9 cellular contexts compared by ENCODE assay signal in the genomic region with DNA sequence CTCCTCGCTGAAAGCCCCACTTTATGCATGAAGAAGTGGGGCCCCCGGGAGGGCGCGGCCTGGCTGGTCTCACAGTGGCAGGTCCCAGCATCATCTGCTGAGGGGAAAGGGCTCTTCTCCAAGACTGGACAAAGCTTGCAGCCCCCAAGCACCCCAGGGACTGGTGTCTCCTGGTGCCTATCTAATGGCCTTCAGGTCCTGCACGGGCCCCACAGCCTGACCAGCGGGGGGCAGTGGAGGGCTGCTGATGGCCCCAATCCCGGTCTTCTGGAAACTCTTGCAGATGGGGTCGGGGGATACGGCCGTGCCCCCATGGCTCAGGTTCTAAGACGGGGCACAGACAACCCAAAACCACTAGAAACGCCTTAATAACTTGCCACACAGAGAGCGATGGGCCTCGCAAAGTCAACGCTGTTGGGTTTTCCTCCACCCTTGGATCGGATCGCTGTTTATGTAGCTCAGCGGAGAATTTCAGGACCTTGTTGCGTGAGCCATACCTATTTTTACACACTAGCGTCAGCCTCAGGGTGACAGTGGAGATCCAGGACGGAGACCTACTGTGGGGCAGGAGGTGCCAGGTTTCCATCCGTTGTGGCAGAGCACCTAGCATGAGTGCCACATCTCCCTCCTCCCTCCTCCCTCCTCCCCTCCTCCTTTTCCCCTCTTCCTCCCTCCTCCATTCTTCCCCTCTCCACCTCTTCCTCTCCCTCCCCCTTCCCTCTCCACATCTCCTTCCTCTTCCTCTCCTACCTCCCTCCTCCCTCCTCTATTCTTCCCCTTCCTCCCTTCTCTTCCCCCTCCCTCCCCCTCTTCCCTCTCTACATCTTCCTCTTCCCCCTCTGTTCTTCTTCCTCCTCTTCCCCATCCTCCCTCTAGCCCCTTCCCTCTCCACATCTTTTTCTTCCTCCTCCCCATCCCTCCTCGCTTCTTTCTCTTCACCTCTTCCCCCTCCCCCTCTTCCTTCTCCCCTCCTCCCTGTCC.
A peak's percentile ranks its signal among the peaks of the same experiment; 100 is the strongest.
DNase-seq lines count a peak whose midpoint lies in the region; ATAC-seq, FAIRE-seq and TF ChIP-seq lines count a peak whose summit lies in the region.
"Had no signal": no experiment of that assay in that cellular context is flagged by ENCODE, and none has a peak within 500 bp of the region (broad histone marks: within the 10 kb centered on the region; RNA-seq: fewer than 3 reads in every experiment).

No MANE protein-coding gene starts in this region.

- peak; percentile 37 for FAIRE-seq in urothelium cell line (lab: Jason Lieb, UNC)
- FAIRE-seq: endometrium had no signal

- H3K27ac ChIP-seq in body of pancreas = no peak overlapping the region

- ATAC-seq in body of pancreas = peak; percentile 87
- ATAC-seq in left colon = peak; percentile 40
- ATAC-seq in GM19324 (IDR thresholded peaks at IDR 0.05; ENCODE audit: low FRiP score, unreplicated experiment) = no peak

- no peaks in the 10 kb centered on the region for H3K27me3 ChIP-seq in body of pancreas

- H3K4me1 ChIP-seq in body of pancreas = peaks cover 6% of the 10 kb centered on the region

- intact Hi-C loops in body of pancreas (cut with DNase I) = loop anchor here (5.0 to 10.0 kb wide), 2 partner anchors 115 to 138 kb away; no protein-coding TSS in a partner anchor
- intact Hi-C loops in left colon (cut with DNase I, micrococcal nuclease) = loop anchor here (5.0 to 10.0 kb wide), 2 partner anchors 115 to 133 kb away; partner anchors contain the start of gene CFAP100 (in 2 of the 2)

- H3K9me3 ChIP-seq in body of pancreas = no peaks in the 10 kb centered on the region

- H3K36me3 ChIP-seq in body of pancreas (replicated peaks in 1 of 2; ENCODE audit: insufficient read depth in 1 of 2, low read depth in 2 of 2) = no peaks in the 10 kb centered on the region

- no peak for TF ChIP-seq POLR2A in body of pancreas (IDR thresholded peaks at IDR 0.05)

- WGBS in body of pancreas, 2 donors = 38 to 45% methylated on average over 16 to 23 of the region's 23 CpGs

- DNase-seq in C1 segment of cervical spinal cord (lab: John Stamatoyannopoulos, UW) (peak in 9 of 14 donors; percentile 14 to 71 (median 39)), body of pancreas (peak; percentile 68 to 83 (median 80)), left colon (peak in 1 of 2 donors; percentile 43), urothelium cell line (ENCODE audit: low spot score) (no peak), NCI-H774 (lab: John Stamatoyannopoulos, UW) (no peak), NCI-H2107 treated with DMSO at 0.1 percent for 48 hours (lab: John Stamatoyannopoulos, UW; ENCODE audit: unreplicated experiment) (no peak)

- no peak overlapping the region for H3K4me3 ChIP-seq in body of pancreas

- TF ChIP-seq RAD21 in Ishikawa (IDR thresholded peaks at IDR 0.05; ENCODE audit: low read depth) = peak; percentile 81

- TF ChIP-seq CTCF in body of pancreas (IDR thresholded peaks at IDR 0.05) = peak; percentile 77 to 95 (median 90)

- TF ChIP-seq EP300 in Ishikawa (IDR thresholded peaks at IDR 0.05; ENCODE audit: borderline replicate concordance) = no peak

TF ChIP-seq in Ishikawa, 13 proteins besides CTCF, POLR2A, EP300 and RAD21:
- TF ChIP-seq TAF1 (IDR thresholded peaks at IDR 0.05; ENCODE audit: low read depth) (no peak), MAX (IDR thresholded peaks at IDR 0.05) (no peak), TEAD4 (IDR thresholded peaks at IDR 0.05) (no peak), CREB1 (IDR thresholded peaks at IDR 0.05; ENCODE audit: low read depth) (no peak), NFIC (IDR thresholded peaks at IDR 0.05) (no peak), FOXM1 (IDR thresholded peaks at IDR 0.05; ENCODE audit: borderline replicate concordance, low read depth) (no peak), CEBPB (IDR thresholded peaks at IDR 0.05) (no peak), EGR1 (IDR thresholded peaks at IDR 0.05) (no peak), YY1 (IDR thresholded peaks at IDR 0.05; ENCODE audit: low read depth) (no peak), TCF12 (IDR thresholded peaks at IDR 0.05; ENCODE audit: low read depth) (no peak), ZBTB7A (IDR thresholded peaks at IDR 0.05; ENCODE audit: low read depth) (no peak)
- TF ChIP-seq, protein P1, sequence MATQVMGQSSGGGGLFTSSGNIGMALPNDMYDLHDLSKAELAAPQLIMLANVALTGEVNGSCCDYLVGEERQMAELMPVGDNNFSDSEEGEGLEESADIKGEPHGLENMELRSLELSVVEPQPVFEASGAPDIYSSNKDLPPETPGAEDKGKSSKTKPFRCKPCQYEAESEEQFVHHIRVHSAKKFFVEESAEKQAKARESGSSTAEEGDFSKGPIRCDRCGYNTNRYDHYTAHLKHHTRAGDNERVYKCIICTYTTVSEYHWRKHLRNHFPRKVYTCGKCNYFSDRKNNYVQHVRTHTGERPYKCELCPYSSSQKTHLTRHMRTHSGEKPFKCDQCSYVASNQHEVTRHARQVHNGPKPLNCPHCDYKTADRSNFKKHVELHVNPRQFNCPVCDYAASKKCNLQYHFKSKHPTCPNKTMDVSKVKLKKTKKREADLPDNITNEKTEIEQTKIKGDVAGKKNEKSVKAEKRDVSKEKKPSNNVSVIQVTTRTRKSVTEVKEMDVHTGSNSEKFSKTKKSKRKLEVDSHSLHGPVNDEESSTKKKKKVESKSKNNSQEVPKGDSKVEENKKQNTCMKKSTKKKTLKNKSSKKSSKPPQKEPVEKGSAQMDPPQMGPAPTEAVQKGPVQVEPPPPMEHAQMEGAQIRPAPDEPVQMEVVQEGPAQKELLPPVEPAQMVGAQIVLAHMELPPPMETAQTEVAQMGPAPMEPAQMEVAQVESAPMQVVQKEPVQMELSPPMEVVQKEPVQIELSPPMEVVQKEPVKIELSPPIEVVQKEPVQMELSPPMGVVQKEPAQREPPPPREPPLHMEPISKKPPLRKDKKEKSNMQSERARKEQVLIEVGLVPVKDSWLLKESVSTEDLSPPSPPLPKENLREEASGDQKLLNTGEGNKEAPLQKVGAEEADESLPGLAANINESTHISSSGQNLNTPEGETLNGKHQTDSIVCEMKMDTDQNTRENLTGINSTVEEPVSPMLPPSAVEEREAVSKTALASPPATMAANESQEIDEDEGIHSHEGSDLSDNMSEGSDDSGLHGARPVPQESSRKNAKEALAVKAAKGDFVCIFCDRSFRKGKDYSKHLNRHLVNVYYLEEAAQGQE (IDR thresholded peaks at IDR 0.05; ENCODE audit: low read depth) = no peak
- TF ChIP-seq, protein P2, sequence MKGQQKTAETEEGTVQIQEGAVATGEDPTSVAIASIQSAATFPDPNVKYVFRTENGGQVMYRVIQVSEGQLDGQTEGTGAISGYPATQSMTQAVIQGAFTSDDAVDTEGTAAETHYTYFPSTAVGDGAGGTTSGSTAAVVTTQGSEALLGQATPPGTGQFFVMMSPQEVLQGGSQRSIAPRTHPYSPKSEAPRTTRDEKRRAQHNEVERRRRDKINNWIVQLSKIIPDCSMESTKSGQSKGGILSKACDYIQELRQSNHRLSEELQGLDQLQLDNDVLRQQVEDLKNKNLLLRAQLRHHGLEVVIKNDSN (IDR thresholded peaks at IDR 0.05) = no peak
TF ChIP-seq in Ishikawa: peak in this region for 0.

Comparison
In these comparisons a context has a peak if more than half of its experiments do, and no peak if none do; other contexts are left out.
1. DNase-seq: peak in C1 segment of cervical spinal cord (9 of 14) and body of pancreas (4 of 4); none in urothelium cell line (single experiment), NCI-H774 (single experiment) and NCI-H2107 treated with DMSO at 0.1 percent for 48 hours (single experiment).